In the genomic region with DNA sequence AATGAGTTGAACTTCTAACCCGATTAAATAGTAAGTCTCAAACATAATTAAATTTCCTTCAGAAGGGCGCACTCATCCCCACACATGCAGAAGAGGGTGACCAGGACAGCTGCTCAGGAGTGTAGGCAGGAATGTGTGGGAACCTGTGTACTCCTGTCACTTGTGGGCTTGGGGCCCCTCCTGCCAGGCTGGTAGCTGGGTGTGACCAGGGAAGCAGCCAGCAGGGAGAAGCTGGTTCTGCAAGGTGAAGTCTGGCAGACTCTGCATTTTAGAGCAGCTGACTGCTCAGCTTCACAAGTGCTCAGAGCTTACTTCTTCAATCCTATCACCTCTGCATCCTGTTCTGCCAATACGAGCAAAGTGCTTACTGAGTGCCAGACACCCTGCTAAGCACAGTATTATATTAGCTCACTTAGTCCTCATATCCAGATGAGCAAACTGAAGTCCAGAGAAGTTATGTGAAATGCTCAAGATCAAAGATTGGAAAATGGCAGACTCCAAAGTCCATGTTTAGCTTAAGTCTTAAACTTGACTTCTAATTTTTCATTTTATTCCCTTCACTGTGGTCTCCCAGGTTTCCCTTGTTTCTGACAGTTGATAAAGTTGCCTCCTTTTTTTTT, we compare ENCODE assay signal across 11 cellular contexts.
"Had no signal": no experiment of that assay in that cellular context is flagged by ENCODE, and none has a peak within 500 bp of the region (broad histone marks: within the 10 kb centered on the region; RNA-seq: fewer than 3 reads in every experiment).

No MANE protein-coding gene starts in this region.

- H3K4me1 Mint-ChIP-seq: neural crest cell had no signal

- DNase-seq: activated CD8-positive, alpha-beta memory T cell treated with anti-CD3 and anti-CD28 coated beads, Interleukin-2, amount 50 U/mL, for 4 hours; activated CD8-positive, alpha-beta T cell treated with anti-CD3 and anti-CD28 coated beads for 36 hours; aorta; mesendoderm; substantia nigra; T-helper 9 cell; upper lobe of right lung had no signal

- H3K27ac ChIP-seq: gastroesophageal sphincter, upper lobe of right lung had no signal

- H3K9me3 ChIP-seq: gastroesophageal sphincter, upper lobe of right lung had no signal

- H3K9me3 Mint-ChIP-seq: activated CD8-positive, alpha-beta T cell treated with anti-CD3 and anti-CD28 coated beads for 36 hours; activated T-helper 1 cell treated with anti-CD3 and anti-CD28 coated beads, Interleukin-12 subunit alpha, Interleukin-12 subunit beta, Interleukin-2, Interleukin-4 antibody, amounts not matched to agents 30 ng/mL and 10 ng/mL and 1 ng/mL, durations not matched to agents 14 hours and 24 hours and 36 hours; neural crest cell had no signal

- H3K4me3 ChIP-seq: gastroesophageal sphincter, upper lobe of right lung had no signal

- ATAC-seq: activated CD8-positive, alpha-beta T cell treated with anti-CD3 and anti-CD28 coated beads for 36 hours; gastroesophageal sphincter; upper lobe of right lung had no signal

- H3K4me1 ChIP-seq: gastroesophageal sphincter, upper lobe of right lung had no signal

- H3K27ac Mint-ChIP-seq: activated CD8-positive, alpha-beta T cell treated with anti-CD3 and anti-CD28 coated beads for 36 hours; activated T-helper 1 cell treated with anti-CD3 and anti-CD28 coated beads, Interleukin-12 subunit alpha, Interleukin-12 subunit beta, Interleukin-2, Interleukin-4 antibody, amounts not matched to agents 30 ng/mL and 10 ng/mL and 1 ng/mL, durations not matched to agents 14 hours and 24 hours and 36 hours had no signal

- H3K27me3 Mint-ChIP-seq: activated CD8-positive, alpha-beta T cell treated with anti-CD3 and anti-CD28 coated beads for 36 hours; activated naive CD8-positive, alpha-beta T cell had no signal

- H3K4me3 Mint-ChIP-seq: activated CD8-positive, alpha-beta T cell treated with anti-CD3 and anti-CD28 coated beads for 36 hours; activated naive CD8-positive, alpha-beta T cell; activated T-helper 1 cell treated with anti-CD3 and anti-CD28 coated beads, Interleukin-12 subunit alpha, Interleukin-12 subunit beta, Interleukin-2, Interleukin-4 antibody, amounts not matched to agents 30 ng/mL and 10 ng/mL and 1 ng/mL, durations not matched to agents 14 hours and 24 hours and 36 hours; neural crest cell had no signal

- H3K27me3 ChIP-seq: gastroesophageal sphincter, upper lobe of right lung had no signal
